In the genomic region with DNA sequence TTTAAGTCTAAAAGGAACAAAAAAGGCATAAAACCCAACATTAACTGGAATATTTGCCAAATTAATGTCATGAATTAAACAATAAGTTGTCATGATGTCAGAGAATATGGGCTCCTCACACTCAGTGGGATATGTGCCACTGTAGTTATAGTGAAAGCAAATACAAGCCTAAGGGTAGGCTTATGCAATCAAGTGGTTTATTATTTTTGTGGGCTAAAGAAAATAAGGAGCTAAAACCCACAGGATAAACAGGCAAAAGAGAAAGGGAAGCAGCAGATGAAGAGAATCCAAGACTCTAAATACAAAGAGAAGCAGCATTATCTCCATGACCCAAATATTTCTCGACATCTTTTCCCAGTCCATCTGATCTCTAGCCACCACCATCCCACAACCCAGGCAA, we compare ENCODE assay signal across 12 cellular contexts. TPM values are rescaled to one million over a fixed set of nuclear protein-coding genes. Genes with fewer than 3 reads are reported as not detected.
DNase-seq lines count a peak whose midpoint lies in the region; ATAC-seq and TF ChIP-seq lines count a peak whose summit lies in the region.
"Had no signal": no experiment of that assay in that cellular context is flagged by ENCODE, and none has a peak within 500 bp of the region (broad histone marks: within the 10 kb centered on the region; RNA-seq: fewer than 3 reads in every experiment).

No MANE protein-coding gene starts in this region.

- no CpG with 5 or more reads among the region's 1 CpG for WGBS in mesendoderm (ENCODE audit: extremely low coverage, insufficient coverage, low lambda C conversion rate)

- peak overlapping the region; percentile 40 for H3K27ac Mint-ChIP-seq in MCF 10A (ENCODE audit: low read depth, unreplicated experiment)

- POLR2A ChIA-PET in MCF 10A (lab: Yijun Ruan, JAX), result interaction anchor here (0.6 to 3.6 kb wide), 7 partner anchors 10 to 434 kb away, joined by 3 to 13 read pairs (median 3); a partner anchor contains a TSS

- H3K23ac ChIP-seq in mesendoderm (ENCODE audit: low read length), result no peak overlapping the region

- no peak overlapping the region for H2AFZ ChIP-seq in Loucy (ENCODE audit: low read length)

- TF ChIP-seq CTCF in Loucy (conservative IDR thresholded peaks at IDR 0.05; ENCODE audit: low read length) (no peak), MCF 10A (IDR thresholded peaks at IDR 0.05; ENCODE audit: unreplicated experiment) (no peak)

- intact Hi-C loops in MCF 10A (cut with micrococcal nuclease), result no loop called here

- H3K27me3 ChIP-seq in Loucy (ENCODE audit: insufficient read depth, low read length, poor library complexity, severe bottlenecking) (no peaks in the 10 kb centered on the region), mesendoderm (ENCODE audit: insufficient read depth, low read length, poor library complexity) (no peaks in the 10 kb centered on the region)

- no TSS peak for BruUV-seq in MCF 10A (replicated peaks; lab: Mats Ljungman, UMichigan)

- H3K4me3 ChIP-seq in Loucy (ENCODE audit: low read length, poor library complexity, severe bottlenecking), result no peak overlapping the region
- no peak overlapping the region for H3K4me3 ChIP-seq in mesendoderm (ENCODE audit: low read length)

- H3F3A ChIP-seq in Loucy (ENCODE audit: low read depth), result no peaks in the 10 kb centered on the region

- H3K79me1 ChIP-seq in mesendoderm (ENCODE audit: low read length), result peaks cover 15% of the 10 kb centered on the region

- peaks cover 13% of the 10 kb centered on the region for H3K36me3 Mint-ChIP-seq in MCF 10A (ENCODE audit: insufficient read depth, unreplicated experiment)

- H2BK5ac ChIP-seq in mesendoderm (ENCODE audit: low read length), result no peak overlapping the region

- no peak overlapping the region for H3K4me3 Mint-ChIP-seq in MCF 10A (ENCODE audit: unreplicated experiment)
- H3K4me3 Mint-ChIP-seq: neural crest cell had no signal

- H3K27ac ChIP-seq in mesendoderm (ENCODE audit: low read depth, low read length), result no peak overlapping the region

- H3K4me2 ChIP-seq in Loucy (ENCODE audit: low read depth, low read length, poor library complexity, severe bottlenecking) (peak overlapping the region; percentile 8), mesendoderm (ENCODE audit: low read length) (no peak overlapping the region)

- H3K4me1 ChIP-seq in Loucy (ENCODE audit: insufficient read depth, low read length, poor library complexity, severe bottlenecking) (peaks cover 16% of the 10 kb centered on the region), mesendoderm (ENCODE audit: control insufficient read depth, low read depth, low read length) (no peaks in the 10 kb centered on the region)

- CTCF ChIA-PET in MCF 10A (lab: Yijun Ruan, JAX), result interaction anchor here (0.6 to 1.4 kb wide), 2 partner anchors 16 to 157 kb away, joined by 3 to 4 read pairs; no protein-coding TSS in a partner anchor

- H3K4me1 Mint-ChIP-seq in MCF 10A (ENCODE audit: insufficient read depth, unreplicated experiment), result peaks cover 41% of the 10 kb centered on the region

- H3K18ac ChIP-seq in mesendoderm (ENCODE audit: low read length), result no peak overlapping the region

- no peak overlapping the region for H4K8ac ChIP-seq in mesendoderm (ENCODE audit: low read depth, low read length)

- no peak overlapping the region for H3K56ac ChIP-seq in mesendoderm (ENCODE audit: low read length)

- no peak overlapping the region for H3K4ac ChIP-seq in mesendoderm (ENCODE audit: low read depth, low read length)

- H2BK15ac ChIP-seq in mesendoderm (replicated peaks; ENCODE audit: low read depth), result no peak overlapping the region

- DNase-seq in AG20443 (ENCODE audit: low spot score) (peak; percentile 79), MCF 10A (ENCODE audit: unreplicated experiment) (peak; percentile 81), left lobe of liver (ENCODE audit: low spot score) (no peak), RKO (ENCODE audit: low spot score) (no peak), mesendoderm (no peak), DMS53 (lab: John Stamatoyannopoulos, UW) (no peak)
- DNase-seq: NCI-H69; stimulated activated CD4-positive, alpha-beta T cell treated with anti-CD3 and anti-CD28 coated beads, Interleukin-4, amount 100 ng/mL, for 24 hours; T1000 had no signal

- no peak overlapping the region for H2AK5ac ChIP-seq in mesendoderm (ENCODE audit: low read length)

- H3K9me3 Mint-ChIP-seq in MCF 10A (ENCODE audit: unreplicated experiment), result no peaks in the 10 kb centered on the region
- H3K9me3 Mint-ChIP-seq: neural crest cell had no signal

- H3K9me2 ChIP-seq in Loucy (replicated peaks; ENCODE audit: low read depth, low read length), result no peaks in the 10 kb centered on the region

- H4K5ac ChIP-seq in mesendoderm (ENCODE audit: low read length), result no peak overlapping the region

- H3K9me3 ChIP-seq in Loucy (ENCODE audit: insufficient read depth, low read depth, low read length), result no peaks in the 10 kb centered on the region

- ATAC-seq in left lobe of liver (peak; percentile 61), HG02885 (IDR thresholded peaks at IDR 0.05; ENCODE audit: poor library complexity, unreplicated experiment) (no peak)

- H4K20me1 ChIP-seq in Loucy (ENCODE audit: insufficient read depth, low read length, poor library complexity, severe bottlenecking), result peaks cover 99% of the 10 kb centered on the region

- H3K9ac ChIP-seq in Loucy (ENCODE audit: low read depth, low read length, poor library complexity, severe bottlenecking), result no peak overlapping the region
- no peak overlapping the region for H3K9ac ChIP-seq in mesendoderm (ENCODE audit: low read length)

- H3K27me3 Mint-ChIP-seq in MCF 10A (ENCODE audit: insufficient read depth, unreplicated experiment), result no peaks in the 10 kb centered on the region

- H3K36me3 ChIP-seq in Loucy (ENCODE audit: insufficient read depth, low read length) (peaks cover 68% of the 10 kb centered on the region; the same call in 1 of the 2 replicates), mesendoderm (ENCODE audit: control insufficient read depth, insufficient read depth, low read length) (no peaks in the 10 kb centered on the region)

- H3K79me2 ChIP-seq in Loucy (ENCODE audit: insufficient read depth, low read length) (peaks cover 100% of the 10 kb centered on the region), mesendoderm (ENCODE audit: control insufficient read depth, insufficient read depth, low read length) (peaks cover 84% of the 10 kb centered on the region)

- no peak overlapping the region for H2BK120ac ChIP-seq in mesendoderm (ENCODE audit: low read depth, low read length)

RNA-seq across cellular contexts. Expression of a gene that starts 17.5 kb away (rescaled TPM):
- total RNA-seq in MCF 10A (2022), result 239 TPM in 2 replicates
- 82.3 TPM for total RNA-seq in left lobe of liver
- polyA plus RNA-seq in mesendoderm (2013, experiment 1 of 2), result 445 TPM
- polyA plus RNA-seq in mesendoderm (2013, experiment 2 of 2), result 448 TPM

RNA-seq across cellular contexts. Expression of a gene that starts 57.7 kb away (rescaled TPM):
- total RNA-seq in MCF 10A (2022) (44.3 and 47.3 TPM in 2 replicates), left lobe of liver (5.4 TPM)
- 16.0 TPM for polyA plus RNA-seq in mesendoderm (2013, experiment 1 of 2)
- polyA plus RNA-seq in mesendoderm (2013, experiment 2 of 2), result 16.0 TPM

Comparison
In these comparisons a context has a peak if more than half of its experiments do, and no peak if none do; other contexts are left out.
1. DNase-seq: peak in AG20443 (single experiment) and MCF 10A (single experiment); none in left lobe of liver (single experiment), RKO (single experiment), mesendoderm (single experiment) and DMS53 (single experiment).